8 cellular contexts compared by ENCODE assay signal in genomic region chr19:57406516-57407123, GRCh38. TPM values are rescaled to one million over a fixed set of nuclear protein-coding genes. Genes with fewer than 3 reads are reported as not detected.
A peak's percentile ranks its signal among the peaks of the same experiment; 100 is the strongest.
DNase-seq lines count a peak whose midpoint lies in the region; ATAC-seq, FAIRE-seq and TF ChIP-seq lines count a peak whose summit lies in the region.

No MANE protein-coding gene starts in this region.

- H3K4me2 ChIP-seq in endothelial cell of umbilical vein (ENCODE audit: insufficient read depth, low read length) = no peak overlapping the region

- dilution Hi-C loops in endothelial cell of umbilical vein (cut with MboI; ENCODE audit: extremely low pct_ligation_motif_present, low sequenced_read_pairs) = no loop called here

- no peak overlapping the region for H2AFZ ChIP-seq in endothelial cell of umbilical vein (ENCODE audit: low read depth, low read length)

- H3K9me3 Mint-ChIP-seq in naive B cell = no peaks in the 10 kb centered on the region

- no peaks in the 10 kb centered on the region for H3K9me3 ChIP-seq in endothelial cell of umbilical vein (replicated peaks; ENCODE audit: control insufficient read depth, insufficient read depth, low read length)

- no peak for TF ChIP-seq POLR2A in endothelial cell of umbilical vein (IDR thresholded peaks at IDR 0.05; ENCODE audit: low read depth, low read length)

- H3K4me1 ChIP-seq in endothelial cell of umbilical vein (ENCODE audit: control insufficient read depth, extremely low read depth, insufficient read depth, low read length) = peaks cover 4% of the 10 kb centered on the region

- no peak overlapping the region for H3K9ac ChIP-seq in endothelial cell of umbilical vein (replicated peaks; ENCODE audit: extremely low read depth, insufficient read depth, low read length)

- TF ChIP-seq CTCF in HFF-Myc (IDR thresholded peaks at IDR 0.05; ENCODE audit: low read depth, low read length, missing control alignments) (peak; percentile 73), endothelial cell of umbilical vein (IDR thresholded peaks at IDR 0.05; ENCODE audit: extremely low read depth in 1 of 2, insufficient read depth in 1 of 2, low read depth in 1 of 2, low read length in 2 of 2) (peak; percentile 55 to 75)

- H3K4me3 ChIP-seq in HFF-Myc (replicated peaks; ENCODE audit: low read depth, low read length) (no peak overlapping the region), endothelial cell of umbilical vein (replicated peaks in 1 of 3; ENCODE audit: insufficient read depth in 1 of 3, low read depth in 1 of 3, low read length in 3 of 3) (no peak overlapping the region)

- H3K27me3 ChIP-seq in endothelial cell of umbilical vein (ENCODE audit: control insufficient read depth in 2 of 2, insufficient read depth in 2 of 2, low read length in 2 of 2) = no peaks in the 10 kb centered on the region

- H3K27ac Mint-ChIP-seq in naive B cell = peak overlapping the region in 4 of 6 donors; percentile 30 to 80 (median 58)

- peaks cover 16 to 20% (median 18%) of the 10 kb centered on the region in 3 donors for H3K4me1 Mint-ChIP-seq in naive B cell

- peak; percentile 4 for FAIRE-seq in endothelial cell of umbilical vein (lab: Jason Lieb, UNC)

- intact Hi-C loops in endothelial cell of umbilical vein (cut with micrococcal nuclease) = loop anchor here (1.0 kb wide), 1 partner anchor 332 kb away; no protein-coding TSS in a partner anchor

- H3K4me3 Mint-ChIP-seq in naive B cell = peak overlapping the region in 2 of 8 donors; percentile 16 to 38

- POLR2A ChIA-PET in endothelial cell of umbilical vein (lab: Charles Lee) = no interaction called here

- CTCF ChIA-PET in endothelial cell of umbilical vein (lab: Charles Lee) = interaction anchor here (0.6 to 1.0 kb wide), 2 partner anchors 29 to 437 kb away, joined by 3 to 6 read pairs; partner anchors contain the start of gene ZNF749

- ATAC-seq in naive B cell (ENCODE audit: low read depth in 2 of 2) (peak; percentile 59 to 63), GM21737 (IDR thresholded peaks at IDR 0.05; ENCODE audit: unreplicated experiment) (no peak)

- H3K36me3 Mint-ChIP-seq in naive B cell = peaks cover 0 to 6% of the 10 kb centered on the region in 2 donors

- no peaks in the 10 kb centered on the region for H3K9me1 ChIP-seq in endothelial cell of umbilical vein (replicated peaks; ENCODE audit: control insufficient read depth, extremely low read depth, insufficient read depth, low read length)

- no peaks in the 10 kb centered on the region for H3K27me3 Mint-ChIP-seq in naive B cell

- H3K36me3 ChIP-seq in endothelial cell of umbilical vein (ENCODE audit: control insufficient read depth in 2 of 2, extremely low read depth in 1 of 2, insufficient read depth in 2 of 2, low read length in 2 of 2) = no peaks in the 10 kb centered on the region

- BruUV-seq in endothelial cell of umbilical vein (replicated peaks; lab: Mats Ljungman, UMichigan) = no TSS peak

- H3K27ac ChIP-seq in endothelial cell of umbilical vein (ENCODE audit: insufficient read depth, low read depth, low read length) = no peak overlapping the region

- no peaks in the 10 kb centered on the region for H4K20me1 ChIP-seq in endothelial cell of umbilical vein (replicated peaks; ENCODE audit: control insufficient read depth, extremely low read depth, insufficient read depth, low read length)

- DNase-seq in AML-193 (lab: John Stamatoyannopoulos, UW) (peak; percentile 69), HFF-Myc (ENCODE audit: extremely low read depth, low read depth) (no peak), NOMO-1 treated with DMSO at 0.1 percent for 48 hours (lab: John Stamatoyannopoulos, UW; ENCODE audit: unreplicated experiment) (peak; percentile 33), endothelial cell of umbilical vein (ENCODE audit: low read depth, low spot score) (peak; percentile 47), naive B cell (peak; percentile 58), stromal cell of bone marrow (ENCODE audit: low read depth) (peak; percentile 15)
- DNase-seq in activated CD8-positive, alpha-beta memory T cell treated with anti-CD3 and anti-CD28 coated beads, Interleukin-2, amount 50 U/mL, for 4 hours = peak; percentile 71

- H3K79me2 ChIP-seq in endothelial cell of umbilical vein (ENCODE audit: control insufficient read depth, insufficient read depth, low read length) = peaks cover 1% of the 10 kb centered on the region

TF ChIP-seq in endothelial cell of umbilical vein, 7 proteins besides CTCF, POLR2A, EP300 and RAD21:
- TF ChIP-seq MAX (IDR thresholded peaks at IDR 0.05; ENCODE audit: insufficient read depth, insufficient read length) (no peak), EZH2 (IDR thresholded peaks at IDR 0.05; ENCODE audit: borderline replicate concordance, low read depth, low read length, severe bottlenecking) (no peak), JUN (IDR thresholded peaks at IDR 0.05; ENCODE audit: borderline replicate concordance, insufficient read depth, insufficient read length, low read depth) (no peak), POLR2AphosphoS5 (IDR thresholded peaks at IDR 0.05; ENCODE audit: insufficient read depth, low read depth, low read length) (no peak), GATA2 (IDR thresholded peaks at IDR 0.05; ENCODE audit: insufficient read depth, insufficient read length, low read depth, low read length) (no peak), FOS (IDR thresholded peaks at IDR 0.05; ENCODE audit: borderline replicate concordance, insufficient read depth, low read length) (no peak), MYC (IDR thresholded peaks at IDR 0.05; ENCODE audit: low read depth, low read length) (no peak)

RNA-seq across cellular contexts. Expression of gene ZNF17, which starts 4.3 kb away (rescaled TPM):
- 4.7 and 6.4 TPM in 2 replicates for total RNA-seq in endothelial cell of umbilical vein
- polyA plus RNA-seq in endothelial cell of umbilical vein = 2.4 and 3.0 TPM in 2 replicates
- 4.0 and 4.2 TPM in 2 replicates for polyA plus RNA-seq in endothelial cell of umbilical vein (2011; cell fraction: cytosol; rRNA removed)
- polyA plus RNA-seq in endothelial cell of umbilical vein (2011; cell fraction: nucleus; rRNA removed) = 5.5 and 5.6 TPM in 2 replicates
- polyA plus RNA-seq in endothelial cell of umbilical vein (2012) = 2.5 and 3.7 TPM in 2 replicates
- polyA minus RNA-seq in endothelial cell of umbilical vein = 11.3 and 16.1 TPM in 2 replicates
- polyA minus RNA-seq in endothelial cell of umbilical vein (2011; cell fraction: cytosol; rRNA and poly(A)+ RNA removed) = 5.2 TPM
- 10.6 and 12.7 TPM in 2 replicates for polyA minus RNA-seq in endothelial cell of umbilical vein (2011; cell fraction: nucleus; rRNA and poly(A)+ RNA removed)
- 10 to 100 TPM in 3 of 6 donors, 1 to 10 TPM in 3; 6.1 to 13.0 (median 9.6) TPM for polyA plus RNA-seq in naive B cell (ENCODE audit: low read depth in 6 of 6)

RNA-seq across cellular contexts. Expression of gene ZNF548, which starts 17.0 kb away (rescaled TPM):
- 7.8 and 8.8 TPM in 2 replicates for total RNA-seq in endothelial cell of umbilical vein
- 7.5 and 7.7 TPM in 2 replicates for polyA plus RNA-seq in endothelial cell of umbilical vein
- 4.8 and 5.2 TPM in 2 replicates for polyA plus RNA-seq in endothelial cell of umbilical vein (2011; cell fraction: cytosol; rRNA removed)
- 12.1 and 16.3 TPM in 2 replicates for polyA plus RNA-seq in endothelial cell of umbilical vein (2011; cell fraction: nucleus; rRNA removed)
- polyA plus RNA-seq in endothelial cell of umbilical vein (2012) = 3.9 TPM in 2 replicates
- polyA minus RNA-seq in endothelial cell of umbilical vein = 26.3 and 42.8 TPM in 2 replicates
- polyA minus RNA-seq in endothelial cell of umbilical vein (2011; cell fraction: cytosol; rRNA and poly(A)+ RNA removed) = 10.3 TPM
- 11.2 and 16.2 TPM in 2 replicates for polyA minus RNA-seq in endothelial cell of umbilical vein (2011; cell fraction: nucleus; rRNA and poly(A)+ RNA removed)
- polyA plus RNA-seq in naive B cell (ENCODE audit: low read depth in 6 of 6) = 10 to 100 TPM; 17.4 to 28.4 (median 23.3) TPM

RNA-seq across cellular contexts. Expression of gene ZNF749, which starts 28.5 kb away (rescaled TPM):
- 8.9 and 11.5 TPM in 2 replicates for total RNA-seq in endothelial cell of umbilical vein
- polyA plus RNA-seq in endothelial cell of umbilical vein (8.5 and 8.8 TPM in 2 replicates), naive B cell (ENCODE audit: low read depth in 6 of 6) (10 to 100 TPM in 4 of 6 donors, 1 to 10 TPM in 2; 3.7 to 23.2 (median 14.4) TPM)
- 6.5 and 8.3 TPM in 2 replicates for polyA plus RNA-seq in endothelial cell of umbilical vein (2011; cell fraction: cytosol; rRNA removed)
- polyA plus RNA-seq in endothelial cell of umbilical vein (2011; cell fraction: nucleus; rRNA removed) = 5.2 and 5.4 TPM in 2 replicates
- 3.2 and 5.0 TPM in 2 replicates for polyA plus RNA-seq in endothelial cell of umbilical vein (2012)
- polyA minus RNA-seq in endothelial cell of umbilical vein = 11.1 and 14.7 TPM in 2 replicates
- polyA minus RNA-seq in endothelial cell of umbilical vein (2011; cell fraction: cytosol; rRNA and poly(A)+ RNA removed) = 5.5 TPM
- 6.3 and 6.9 TPM in 2 replicates for polyA minus RNA-seq in endothelial cell of umbilical vein (2011; cell fraction: nucleus; rRNA and poly(A)+ RNA removed)

RNA-seq across cellular contexts. Expression of gene TRAPPC2B, which starts 43.3 kb away (rescaled TPM):
- total RNA-seq in endothelial cell of umbilical vein = 6.3 and 7.5 TPM in 2 replicates
- 21.1 and 24.3 TPM in 2 replicates for polyA plus RNA-seq in endothelial cell of umbilical vein
- polyA plus RNA-seq in endothelial cell of umbilical vein (2011; cell fraction: cytosol; rRNA removed) = 16.5 and 16.6 TPM in 2 replicates
- polyA plus RNA-seq in endothelial cell of umbilical vein (2011; cell fraction: nucleus; rRNA removed) = 5.2 and 7.9 TPM in 2 replicates
- 11.7 and 13.5 TPM in 2 replicates for polyA plus RNA-seq in endothelial cell of umbilical vein (2012)
- polyA minus RNA-seq in endothelial cell of umbilical vein = 5.8 and 6.7 TPM in 2 replicates
- polyA minus RNA-seq in endothelial cell of umbilical vein (2011; cell fraction: cytosol; rRNA and poly(A)+ RNA removed) = 4.4 TPM
- polyA minus RNA-seq in endothelial cell of umbilical vein (2011; cell fraction: nucleus; rRNA and poly(A)+ RNA removed) = 2.9 and 3.8 TPM in 2 replicates
- 10 to 100 TPM; 35.5 to 91.3 (median 45.8) TPM for polyA plus RNA-seq in naive B cell (ENCODE audit: low read depth in 6 of 6)

RNA-seq across cellular contexts. Expression of gene ZNF547, which starts 43.3 kb away (rescaled TPM):
- 2.7 and 3.2 TPM in 2 replicates for total RNA-seq in endothelial cell of umbilical vein
- polyA plus RNA-seq in endothelial cell of umbilical vein (1.9 and 3.1 TPM in 2 replicates), naive B cell (ENCODE audit: low read depth in 6 of 6) (1 to 10 TPM in 3 of 6 donors, under 1 TPM in 2, not detected in 1; 0.71 to 2.5 (median 1.2) TPM)
- 0.79 and 0.88 TPM in 2 replicates for polyA plus RNA-seq in endothelial cell of umbilical vein (2011; cell fraction: cytosol; rRNA removed)
- polyA plus RNA-seq in endothelial cell of umbilical vein (2011; cell fraction: nucleus; rRNA removed) = 2.0 and 3.4 TPM in 2 replicates
- polyA plus RNA-seq in endothelial cell of umbilical vein (2012) = 1.4 and 1.7 TPM in 2 replicates
- 4.5 and 6.3 TPM in 2 replicates for polyA minus RNA-seq in endothelial cell of umbilical vein
- polyA minus RNA-seq in endothelial cell of umbilical vein (2011; cell fraction: cytosol; rRNA and poly(A)+ RNA removed) = 1.8 TPM
- 1.7 and 2.0 TPM in 2 replicates for polyA minus RNA-seq in endothelial cell of umbilical vein (2011; cell fraction: nucleus; rRNA and poly(A)+ RNA removed)
